ENCODE assay signal across 33 cellular contexts in genomic region chr19:51207747-51208146, GRCh38. TPM values are rescaled to one million over a fixed set of nuclear protein-coding genes. Genes with fewer than 3 reads are reported as not detected.
"Had no signal": no experiment of that assay in that cellular context is flagged by ENCODE, and none has a peak within 500 bp of the region (broad histone marks: within the 10 kb centered on the region; RNA-seq: fewer than 3 reads in every experiment).

No MANE protein-coding gene starts in this region.

- H3K27ac ChIP-seq: brain microvascular endothelial cell, coronary artery, dorsolateral prefrontal cortex, gastrocnemius medialis, ovary, stomach, suprapubic skin, tibial artery, upper lobe of right lung had no signal

- H3K9me3 Mint-ChIP-seq: activated B cell treated with CpG ODN at 0.5 μM for 24 hours; activated T-helper 1 cell treated with anti-CD3 and anti-CD28 coated beads, Interleukin-12 subunit alpha, Interleukin-12 subunit beta, Interleukin-2, Interleukin-4 antibody, amounts not matched to agents 30 ng/mL and 10 ng/mL and 1 ng/mL, durations not matched to agents 14 hours and 24 hours and 36 hours; effector memory CD8-positive, alpha-beta T cell; nephron; stimulated activated memory B cell treated with anti-CD40 and anti-IgM and Interleukin-4, amounts not matched to agents 10 μg/mL and 1 μg/mL and 100 μg/mL, for 72 hours had no signal

- H3K4me3 Mint-ChIP-seq: activated B cell treated with CpG ODN at 0.5 μM for 24 hours; activated CD4-positive, alpha-beta T cell treated with anti-CD3 and anti-CD28 coated beads for 36 hours; activated CD8-positive, alpha-beta T cell treated with anti-CD3 and anti-CD28 coated beads, Interleukin-2, amount 10 ng/mL, durations not matched to agents 7 days and 5 days; activated T-helper 1 cell treated with anti-CD3 and anti-CD28 coated beads, Interleukin-12 subunit alpha, Interleukin-12 subunit beta, Interleukin-2, Interleukin-4 antibody, amounts not matched to agents 30 ng/mL and 10 ng/mL and 1 ng/mL, durations not matched to agents 14 hours and 24 hours and 36 hours; effector memory CD8-positive, alpha-beta T cell; nephron; stimulated activated memory B cell treated with anti-CD40 and anti-IgM and Interleukin-4, amounts not matched to agents 10 μg/mL and 1 μg/mL and 100 μg/mL, for 72 hours had no signal

- H3K4me1 Mint-ChIP-seq: activated B cell treated with CpG ODN at 0.5 μM for 24 hours; activated CD4-positive, alpha-beta T cell treated with anti-CD3 and anti-CD28 coated beads for 36 hours; nephron; stimulated activated memory B cell treated with anti-CD40 and anti-IgM and Interleukin-4, amounts not matched to agents 10 μg/mL and 1 μg/mL and 100 μg/mL, for 72 hours had no signal

- DNase-seq: activated B cell treated with CpG ODN at 0.5 μM for 24 hours; activated CD4-positive, alpha-beta T cell treated with anti-CD3 and anti-CD28 coated beads for 36 hours; activated CD8-positive, alpha-beta T cell treated with anti-CD3 and anti-CD28 coated beads, Interleukin-2, amount 10 ng/mL, durations not matched to agents 7 days and 5 days; activated effector memory CD4-positive, alpha-beta T cell treated with anti-CD3 and anti-CD28 coated beads, Interleukin-2, amount 50 U/mL, for 16 hours; activated naive CD4-positive, alpha-beta T cell treated with anti-CD3 and anti-CD28 coated beads, Interleukin-2, amount 50 U/mL, for 16 hours; amniotic stem cell; brain microvascular endothelial cell; dorsolateral prefrontal cortex; effector memory CD8-positive, alpha-beta T cell; erythroblast; gastrocnemius medialis; glutamatergic neuron; left ventricle myocardium superior; mucosa of descending colon; ovary; retina; small intestine; stimulated activated CD4-positive, alpha-beta T cell treated with anti-CD3 and anti-CD28 coated beads, Interleukin-4, amount 100 ng/mL, for 24 hours; stomach; tibial artery; upper lobe of right lung had no signal

- H3K36me3 Mint-ChIP-seq: stimulated activated memory B cell treated with anti-CD40 and anti-IgM and Interleukin-4, amounts not matched to agents 10 μg/mL and 1 μg/mL and 100 μg/mL, for 72 hours had no signal

- H3K27ac Mint-ChIP-seq: activated B cell treated with CpG ODN at 0.5 μM for 24 hours; activated CD4-positive, alpha-beta T cell treated with anti-CD3 and anti-CD28 coated beads for 36 hours; activated CD8-positive, alpha-beta T cell treated with anti-CD3 and anti-CD28 coated beads, Interleukin-2, amount 10 ng/mL, durations not matched to agents 7 days and 5 days; activated T-helper 1 cell treated with anti-CD3 and anti-CD28 coated beads, Interleukin-12 subunit alpha, Interleukin-12 subunit beta, Interleukin-2, Interleukin-4 antibody, amounts not matched to agents 30 ng/mL and 10 ng/mL and 1 ng/mL, durations not matched to agents 14 hours and 24 hours and 36 hours; effector memory CD8-positive, alpha-beta T cell; nephron; progenitor cell of endocrine pancreas; stimulated activated memory B cell treated with anti-CD40 and anti-IgM and Interleukin-4, amounts not matched to agents 10 μg/mL and 1 μg/mL and 100 μg/mL, for 72 hours had no signal

- H3K4me3 ChIP-seq: coronary artery, dorsolateral prefrontal cortex, gastrocnemius medialis, mucosa of descending colon, ovary, stomach, suprapubic skin, tibial artery, upper lobe of right lung had no signal

RNA-seq across cellular contexts. Expression of gene CD33, which starts 17.1 kb away (rescaled TPM):
- total RNA-seq: activated B cell treated with CpG ODN at 0.5 μM for 24 hours, astrocyte, lung microvascular endothelial cell, progenitor cell of endocrine pancreas had no signal

RNA-seq across cellular contexts. Expression of gene SIGLECL1, which starts 43.1 kb away (rescaled TPM):
- total RNA-seq: activated B cell treated with CpG ODN at 0.5 μM for 24 hours; activated CD4-positive, alpha-beta T cell treated with anti-CD3 and anti-CD28 coated beads for 36 hours; activated CD8-positive, alpha-beta T cell treated with anti-CD3 and anti-CD28 coated beads, Interleukin-2, amount 10 ng/mL, durations not matched to agents 7 days and 5 days; activated T-helper 1 cell treated with anti-CD3 and anti-CD28 coated beads, Interleukin-12 subunit alpha, Interleukin-12 subunit beta, Interleukin-2, Interleukin-4 antibody, amounts not matched to agents 30 ng/mL and 10 ng/mL and 1 ng/mL, durations not matched to agents 14 hours and 24 hours and 36 hours; astrocyte; cardiac septum; cerebellum; dorsolateral prefrontal cortex; gastrocnemius medialis; left ventricle myocardium superior; lung microvascular endothelial cell; mesenteric fat pad; mucosa of descending colon; ovary; progenitor cell of endocrine pancreas; sciatic nerve; stomach; suprapubic skin; upper lobe of right lung had no signal
- polyA plus RNA-seq: ovary, small intestine, stomach had no signal
